Comparison of ENCODE assay signal across 8 cellular contexts in genomic region chr20:13784893-13785715, GRCh38. TPM values are rescaled to one million over a fixed set of nuclear protein-coding genes. Genes with fewer than 3 reads are reported as not detected.
A peak's percentile ranks its signal among the peaks of the same experiment; 100 is the strongest.
DNase-seq lines count a peak whose midpoint lies in the region; ATAC-seq lines count a peak whose summit lies in the region.

A gene with protein sequence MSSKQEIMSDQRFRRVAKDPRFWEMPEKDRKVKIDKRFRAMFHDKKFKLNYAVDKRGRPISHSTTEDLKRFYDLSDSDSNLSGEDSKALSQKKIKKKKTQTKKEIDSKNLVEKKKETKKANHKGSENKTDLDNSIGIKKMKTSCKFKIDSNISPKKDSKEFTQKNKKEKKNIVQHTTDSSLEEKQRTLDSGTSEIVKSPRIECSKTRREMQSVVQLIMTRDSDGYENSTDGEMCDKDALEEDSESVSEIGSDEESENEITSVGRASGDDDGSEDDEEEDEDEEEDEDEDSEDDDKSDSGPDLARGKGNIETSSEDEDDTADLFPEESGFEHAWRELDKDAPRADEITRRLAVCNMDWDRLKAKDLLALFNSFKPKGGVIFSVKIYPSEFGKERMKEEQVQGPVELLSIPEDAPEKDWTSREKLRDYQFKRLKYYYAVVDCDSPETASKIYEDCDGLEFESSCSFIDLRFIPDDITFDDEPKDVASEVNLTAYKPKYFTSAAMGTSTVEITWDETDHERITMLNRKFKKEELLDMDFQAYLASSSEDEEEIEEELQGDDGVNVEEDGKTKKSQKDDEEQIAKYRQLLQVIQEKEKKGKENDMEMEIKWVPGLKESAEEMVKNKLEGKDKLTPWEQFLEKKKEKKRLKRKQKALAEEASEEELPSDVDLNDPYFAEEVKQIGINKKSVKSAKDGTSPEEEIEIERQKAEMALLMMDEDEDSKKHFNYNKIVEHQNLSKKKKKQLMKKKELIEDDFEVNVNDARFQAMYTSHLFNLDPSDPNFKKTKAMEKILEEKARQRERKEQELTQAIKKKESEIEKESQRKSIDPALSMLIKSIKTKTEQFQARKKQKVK (minus strand): TSS chr20:13784919. CDS start chr20:13783140, 1,779 bp downstream.
Gene NDUFAF5 (plus strand): TSS chr20:13785028. CDS start chr20:13785069, 41 bp downstream.

- peak within 1 kb of the TSS; percentile 82 to 94 (median 92) for H3K9ac ChIP-seq in BLaER1 treated with 17β-estradiol and CSF1 and Interleukin-3, amounts not matched to agents 10 nM and 100 nM

- ATAC-seq in GM19351 (IDR thresholded peaks at IDR 0.05; ENCODE audit: unreplicated experiment) (peak; percentile 92), HG03521 (IDR thresholded peaks at IDR 0.05; ENCODE audit: unreplicated experiment) (peak; percentile 91), left lobe of liver (peak; percentile 95)

- peaks cover 31 to 48% (median 38%) of the 10 kb centered on the region in 10 experiments for H3K4me1 ChIP-seq in BLaER1 treated with 17β-estradiol and CSF1 and Interleukin-3, amounts not matched to agents 10 nM and 100 nM

- DNase-seq in NCI-H748 (lab: John Stamatoyannopoulos, UW; ENCODE audit: unreplicated experiment) (peak; percentile 100), dedifferentiated amniotic fluid mesenchymal stem cell (ENCODE audit: extremely low spot score) (peak; percentile 98), left lobe of liver (ENCODE audit: low spot score) (peak; percentile 98)
- peak; percentile 88 for DNase-seq in activated CD4-positive, alpha-beta T cell treated with anti-CD3 and anti-CD28 coated beads, Interleukin-2, amount 50 U/mL, for 1 hour
- DNase-seq in stimulated activated CD4-positive, alpha-beta T cell treated with anti-CD3 and anti-CD28 coated beads, Interleukin-2, amount 100 ng/mL, for 4 hours (ENCODE audit: low read depth): peak; percentile 90

- H4K20me1 ChIP-seq in BLaER1 treated with 17β-estradiol and CSF1 and Interleukin-3, amounts not matched to agents 10 nM and 100 nM: peaks cover 7 to 60% (median 21%) of the 10 kb centered on the region in 11 experiments; a peak in 15 of 22 replicates

- H3K27me3 ChIP-seq in BLaER1 treated with 17β-estradiol and CSF1 and Interleukin-3, amounts not matched to agents 10 nM and 100 nM: no peaks in the 10 kb centered on the region

- peak within 1 kb of the TSS; percentile 76 to 96 (median 85) for H3K4me3 ChIP-seq in BLaER1 treated with 17β-estradiol and CSF1 and Interleukin-3, amounts not matched to agents 10 nM and 100 nM

- H3K27ac ChIP-seq in BLaER1 treated with 17β-estradiol and CSF1 and Interleukin-3, amounts not matched to agents 10 nM and 100 nM: peak within 1 kb of the TSS; percentile 79 to 94 (median 90)

- H3K4me2 ChIP-seq in BLaER1 treated with 17β-estradiol and CSF1 and Interleukin-3, amounts not matched to agents 10 nM and 100 nM: peak within 1 kb of the TSS; percentile 85 to 98 (median 95)

- peaks cover 38 to 65% (median 52%) of the 10 kb centered on the region in 11 experiments for H3K36me3 ChIP-seq in BLaER1 treated with 17β-estradiol and CSF1 and Interleukin-3, amounts not matched to agents 10 nM and 100 nM

- H3K9me3 ChIP-seq in BLaER1 treated with 17β-estradiol and CSF1 and Interleukin-3, amounts not matched to agents 10 nM and 100 nM (replicated peaks in 1 of 11): no peaks in the 10 kb centered on the region

RNA-seq across cellular contexts. Expression of the first gene that starts in this region (rescaled TPM):
- 4.2 TPM for total RNA-seq in left lobe of liver

RNA-seq across cellular contexts. Expression of gene NDUFAF5, which starts in this region (rescaled TPM):
- 12.4 TPM for total RNA-seq in left lobe of liver

Comparison
In these comparisons a context has a peak if more than half of its experiments do, and no peak if none do; other contexts are left out.
1. Peak in every context shown above with its lines: DNase-seq, ATAC-seq, H3K4me3 ChIP-seq and H3K27ac ChIP-seq.